ENCODE assay signal across 26 cellular contexts in the genomic region with DNA sequence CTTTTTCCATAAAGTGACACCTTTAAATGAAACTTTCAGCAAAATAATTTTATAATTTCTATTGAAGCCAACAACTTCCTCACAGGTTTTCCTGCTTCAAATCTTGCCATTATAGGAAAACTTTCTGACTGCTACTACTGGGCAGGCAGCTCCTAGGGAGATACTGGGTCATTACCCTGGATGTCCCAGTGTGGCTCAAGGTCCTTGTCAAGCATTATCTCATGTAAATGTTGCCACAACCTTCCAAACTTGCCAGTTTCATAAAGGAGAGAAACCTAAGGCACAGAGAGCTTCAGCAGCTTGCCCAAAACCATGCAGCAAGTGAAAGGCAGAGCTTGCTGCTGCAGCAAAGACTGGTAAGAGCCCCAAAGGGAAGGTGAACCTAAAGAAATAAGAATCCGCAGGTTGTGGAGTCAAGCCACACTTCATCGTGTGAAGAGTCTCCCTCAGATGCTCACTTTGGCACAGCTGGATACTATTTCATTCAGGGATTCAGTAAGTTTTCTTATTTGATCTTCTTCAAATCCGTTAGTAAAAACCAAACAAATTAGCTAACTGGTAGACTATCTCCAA. TPM values are rescaled to one million over a fixed set of nuclear protein-coding genes. Genes with fewer than 3 reads are reported as not detected.
DNase-seq lines count a peak whose midpoint lies in the region; ATAC-seq, FAIRE-seq and TF ChIP-seq lines count a peak whose summit lies in the region.
"Had no signal": no experiment of that assay in that cellular context is flagged by ENCODE, and none has a peak within 500 bp of the region (broad histone marks: within the 10 kb centered on the region; RNA-seq: fewer than 3 reads in every experiment).

No MANE protein-coding gene starts in this region.

- in situ Hi-C loops in HepG2 (cut with HindIII; ENCODE audit: extremely low pct_ligation_motif_present, low pct_unique_long_range_greater_than_20kb) = no loop called here

- BruUV-seq in HepG2 (replicated peaks; lab: Mats Ljungman, UMichigan) = no TSS peak

- H3K36me3 Mint-ChIP-seq in CD4-positive, alpha-beta T cell (ENCODE audit: low read depth) = no peaks in the 10 kb centered on the region
- H3K36me3 Mint-ChIP-seq in T-cell = no peaks in the 10 kb centered on the region
- H3K36me3 Mint-ChIP-seq: mesothelial cell of epicardium; stimulated activated naive B cell treated with anti-CD40 and anti-IgM and Interleukin-4, amounts not matched to agents 10 μg/mL and 1 μg/mL and 100 μg/mL, for 72 hours had no signal

- CTCF ChIA-PET in CD4-positive, alpha-beta T cell (lab: Charles Lee) = no interaction called here
- CTCF ChIA-PET in T-cell (lab: Charles Lee) (interaction anchor here in 1 of 2 donors (0.9 kb wide), 1 partner anchor 53 kb away, joined by 3 read pairs; no protein-coding TSS in a partner anchor), HepG2 (lab: Yijun Ruan, JAX; ENCODE audit: low intra/inter-chr PET ratio, low total read pairs) (no interaction called here)

- H3K79me2 ChIP-seq in HepG2 (ENCODE audit: insufficient read depth, low read length) = no peaks in the 10 kb centered on the region

- H3K4me2 ChIP-seq in BLaER1 (peak overlapping the region; percentile 82), HepG2 (ENCODE audit: low read depth, low read length) (peak overlapping the region; percentile 39; the same call in 1 of the 2 replicates)

- H3K4me3 ChIP-seq in BLaER1 = no peak overlapping the region
- no peak overlapping the region for H3K4me3 ChIP-seq in HepG2 (replicated peaks in 1 of 3; ENCODE audit: insufficient read depth in 1 of 3, low read depth in 2 of 3, low read length in 3 of 3)
- H3K4me3 ChIP-seq: body of pancreas, esophagus squamous epithelium had no signal

- TF ChIP-seq RAD21 in HepG2 (CRISPR knock-in tag; IDR thresholded peaks at IDR 0.05) = no peak

- ATAC-seq in CD4-positive, alpha-beta T cell (ENCODE audit: poor library complexity) = no peak
- ATAC-seq in T-cell (replicated peaks in 1 of 4) (no peak), HepG2 (no peak), GM19397 (IDR thresholded peaks at IDR 0.05; ENCODE audit: unreplicated experiment) (no peak)
- ATAC-seq: body of pancreas; left cardiac atrium; stimulated activated naive B cell treated with anti-CD40 and anti-IgM and Interleukin-4, amounts not matched to agents 10 μg/mL and 1 μg/mL and 100 μg/mL, for 72 hours had no signal

- WGBS in HepG2 (ENCODE audit: low lambda C conversion rate) = 61% methylated on average over 3 of the region's 3 CpGs

- no peak for TF ChIP-seq CTCF in CD4-positive, alpha-beta T cell (IDR thresholded peaks at IDR 0.05)
- no peak for TF ChIP-seq CTCF in HepG2 (CRISPR knock-in tag; IDR thresholded peaks at IDR 0.05)

- no peak for FAIRE-seq in HepG2 (lab: Jason Lieb, UNC)
- FAIRE-seq: H1 had no signal

- H3K27ac Mint-ChIP-seq in CD4-positive, alpha-beta T cell = peak overlapping the region; percentile 40
- H3K27ac Mint-ChIP-seq in T-cell = peak overlapping the region; percentile 76 to 81
- H3K27ac Mint-ChIP-seq: mesothelial cell of epicardium; progenitor cell of endocrine pancreas; stimulated activated naive B cell treated with anti-CD40 and anti-IgM and Interleukin-4, amounts not matched to agents 10 μg/mL and 1 μg/mL and 100 μg/mL, for 72 hours had no signal

- no peak for DNase-seq in CD4-positive, alpha-beta T cell
- DNase-seq in T-cell (no peak), HepG2 (ENCODE audit: low spot score) (no peak), SW480 (ENCODE audit: low spot score) (no peak)
- no peak for DNase-seq in stimulated activated CD8-positive, alpha-beta memory T cell treated with anti-CD3 and anti-CD28 coated beads, Interleukin-4, amount 100 ng/mL, for 48 hours
- DNase-seq: activated naive CD4-positive, alpha-beta T cell treated with anti-CD3 and anti-CD28 coated beads, Interleukin-2, amount 50 U/mL, for 16 hours; COR-L47; effector memory CD4-positive, alpha-beta T cell; esophagus squamous epithelium; Kasumi-1; left cardiac atrium; NCI-H1105; NCI-H510A treated with DMSO at 0.1 percent for 48 hours; stimulated activated CD4-positive, alpha-beta T cell treated with anti-CD3 and anti-CD28 coated beads, Interleukin-1b, Interleukin-23, amount 100 ng/mL, for 48 hours; stimulated activated naive B cell treated with anti-CD40 and anti-IgM and Interleukin-4, amounts not matched to agents 10 μg/mL and 1 μg/mL and 100 μg/mL, for 72 hours had no signal

- intact Hi-C loops in CD4-positive, alpha-beta T cell (cut with DNase I, micrococcal nuclease) = loop anchor here in 1 of 2 experiments (5.0 kb wide), 1 partner anchor 269 kb away; the partner anchor contains the start of genes BRCC3, CMC4 and MTCP1
- intact Hi-C loops in HepG2 (cut with micrococcal nuclease; ENCODE audit: unreplicated experiment) = no loop called here

- H3K27ac ChIP-seq in BLaER1 (no peak overlapping the region), HepG2 (ENCODE audit: extremely low read length, insufficient read depth, low read length) (no peak overlapping the region)
- H3K27ac ChIP-seq in CD4-positive, alpha-beta T cell (ENCODE audit: low read depth, low read length) = no peak overlapping the region

- peaks cover 66% of the 10 kb centered on the region for H3K27me3 ChIP-seq in BLaER1
- H3K27me3 ChIP-seq in CD4-positive, alpha-beta T cell (ENCODE audit: control insufficient read depth, insufficient read depth, low read length) = no peaks in the 10 kb centered on the region
- 0 out of 5 replicates have a peak, but pooled peaks cover 0 to 4% of the 10 kb centered on the region in 2 experiments for H3K27me3 ChIP-seq in HepG2 (ENCODE audit: control insufficient read depth in 1 of 2, insufficient read depth in 2 of 2, low read length in 2 of 2)
- H3K27me3 ChIP-seq: body of pancreas, esophagus squamous epithelium had no signal

- POLR2A ChIA-PET in CD4-positive, alpha-beta T cell (lab: Charles Lee) = interaction anchor here (0.9 kb wide), 1 partner anchor 40 kb away, joined by 4 read pairs; the partner anchor contains the start of gene DKC1
- POLR2A ChIA-PET in T-cell (lab: Charles Lee) = no interaction called here
- POLR2A ChIA-PET in HepG2 (lab: Yijun Ruan, JAX) = no interaction called here

- peaks cover 64% of the 10 kb centered on the region for H3K4me1 Mint-ChIP-seq in CD4-positive, alpha-beta T cell (ENCODE audit: low read depth)
- peaks cover 24 to 56% (median 54%) of the 10 kb centered on the region in 3 donors for H3K4me1 Mint-ChIP-seq in T-cell

- no peak overlapping the region; the same call in 1 of the 2 replicates for H3K9ac ChIP-seq in BLaER1
- no peak overlapping the region for H3K9ac ChIP-seq in HepG2 (ENCODE audit: insufficient read depth, low read depth, low read length)

- no peak overlapping the region for H2AFZ ChIP-seq in HepG2 (ENCODE audit: low read length)

- TF ChIP-seq POLR2A in HepG2 (IDR thresholded peaks at IDR 0.05; ENCODE audit: insufficient read depth in 1 of 2, low read depth in 2 of 2, low read length in 2 of 2) = no peak

- H3K9me3 ChIP-seq in BLaER1 (peaks cover 28% of the 10 kb centered on the region), HepG2 (ENCODE audit: low read length) (no peaks in the 10 kb centered on the region)
- H3K9me3 ChIP-seq in CD4-positive, alpha-beta T cell (ENCODE audit: control insufficient read depth, low read length) = no peaks in the 10 kb centered on the region
- H3K9me3 ChIP-seq: body of pancreas, esophagus squamous epithelium, thoracic aorta had no signal

- H3K4me3 Mint-ChIP-seq in CD4-positive, alpha-beta T cell = peak overlapping the region; percentile 87
- H3K4me3 Mint-ChIP-seq in T-cell = no peak overlapping the region
- H3K4me3 Mint-ChIP-seq: mesothelial cell of epicardium; stimulated activated naive B cell treated with anti-CD40 and anti-IgM and Interleukin-4, amounts not matched to agents 10 μg/mL and 1 μg/mL and 100 μg/mL, for 72 hours had no signal

- TF ChIP-seq EP300 in HepG2 (IDR thresholded peaks at IDR 0.05; ENCODE audit: low read depth in 2 of 2, low read length in 2 of 2) = no peak
- TF ChIP-seq EP300 in HepG2 (CRISPR knock-in tag; IDR thresholded peaks at IDR 0.05; ENCODE audit: borderline replicate concordance) = no peak

- H3K27me3 Mint-ChIP-seq in CD4-positive, alpha-beta T cell = no peaks in the 10 kb centered on the region
- peaks cover 0 to 9% of the 10 kb centered on the region in 2 donors for H3K27me3 Mint-ChIP-seq in T-cell
- H3K27me3 Mint-ChIP-seq: stimulated activated naive B cell treated with anti-CD40 and anti-IgM and Interleukin-4, amounts not matched to agents 10 μg/mL and 1 μg/mL and 100 μg/mL, for 72 hours had no signal

- H4K20me1 ChIP-seq in BLaER1 (no peaks in the 10 kb centered on the region), HepG2 (ENCODE audit: insufficient read depth, low read length) (no peaks in the 10 kb centered on the region; the same call in 1 of the 2 replicates)

- H3K4me1 ChIP-seq in BLaER1 (peaks cover 64% of the 10 kb centered on the region), HepG2 (ENCODE audit: insufficient read depth, low read length) (peaks cover 71% of the 10 kb centered on the region)

- H3K36me3 ChIP-seq in BLaER1 (no peaks in the 10 kb centered on the region), HepG2 (replicated peaks in 1 of 2; ENCODE audit: control insufficient read depth in 1 of 2, insufficient read depth in 2 of 2, low read length in 2 of 2) (no peaks in the 10 kb centered on the region)
- H3K36me3 ChIP-seq: esophagus squamous epithelium, thoracic aorta had no signal

- no peaks in the 10 kb centered on the region for H3K9me3 Mint-ChIP-seq in CD4-positive, alpha-beta T cell
- H3K9me3 Mint-ChIP-seq in T-cell = no peaks in the 10 kb centered on the region
- H3K9me3 Mint-ChIP-seq: stimulated activated naive B cell treated with anti-CD40 and anti-IgM and Interleukin-4, amounts not matched to agents 10 μg/mL and 1 μg/mL and 100 μg/mL, for 72 hours had no signal

RNA-seq across cellular contexts. Expression of gene MPP1, which starts 2.4 kb away (rescaled TPM):
- total RNA-seq in CD4-positive, alpha-beta T cell = 10 to 100 TPM; 10.7 to 13.1 TPM
- 10 to 100 TPM; 13.6 to 24.1 (median 15.1) TPM for total RNA-seq in T-cell
- total RNA-seq in HepG2 (2016; rRNA removed; fragmentation: Illumina TruSeq; extraction: Trizol) = 8.1 and 9.4 TPM in 2 replicates
- 4.6 and 5.9 TPM in 2 replicates for total RNA-seq in HepG2 (2016; cell fraction: cytosol; rRNA removed; fragmentation: Illumina TruSeq; extraction: Trizol; ENCODE audit: low read depth)
- 8.7 and 9.1 TPM in 2 replicates for total RNA-seq in HepG2 (2016; cell fraction: insoluble cytoplasmic fraction; rRNA removed; fragmentation: Illumina TruSeq; extraction: Trizol)
- 5.0 and 5.5 TPM in 2 replicates for total RNA-seq in HepG2 (2016; cell fraction: membrane; rRNA removed; fragmentation: Illumina TruSeq; extraction: Trizol)
- 6.6 and 7.1 TPM in 2 replicates for total RNA-seq in HepG2 (2016; cell fraction: nucleus; rRNA removed; fragmentation: Illumina TruSeq; extraction: Trizol)
- polyA plus RNA-seq in HepG2 (2011; rRNA removed) = 7.0 and 7.8 TPM in 2 replicates
- polyA plus RNA-seq in HepG2 (2011; cell fraction: cytosol; rRNA removed) = 6.1 and 6.4 TPM in 2 replicates
- 12.9 and 14.5 TPM in 2 replicates for polyA plus RNA-seq in HepG2 (2011; cell fraction: nucleus; rRNA removed)
- 13.1 and 19.8 TPM in 2 replicates for polyA plus RNA-seq in HepG2 (2012)
- polyA plus RNA-seq in HepG2 (2016; cell fraction: cytosol; fragmentation: Illumina TruSeq; extraction: Trizol; ENCODE audit: low read depth) = 2.6 and 2.9 TPM in 2 replicates
- 8.3 and 8.9 TPM in 2 replicates for polyA plus RNA-seq in HepG2 (2016; cell fraction: insoluble cytoplasmic fraction; fragmentation: Illumina TruSeq; extraction: Trizol; ENCODE audit: low read depth)
- 3.6 and 3.7 TPM in 2 replicates for polyA plus RNA-seq in HepG2 (2016; cell fraction: membrane; fragmentation: Illumina TruSeq; extraction: Trizol; ENCODE audit: low read depth)
- 14.1 and 14.8 TPM in 2 replicates for polyA plus RNA-seq in HepG2 (2016; cell fraction: nucleus; fragmentation: Illumina TruSeq; extraction: Trizol; ENCODE audit: insufficient read depth, low read depth)
- polyA minus RNA-seq in HepG2 (2011; rRNA and poly(A)+ RNA removed; ENCODE audit: low replicate concordance) = 5.9 and 9.9 TPM in 2 replicates
- 4.9 and 6.3 TPM in 2 replicates for polyA minus RNA-seq in HepG2 (2011; cell fraction: cytosol; rRNA and poly(A)+ RNA removed)
- polyA minus RNA-seq in HepG2 (2011; cell fraction: nucleus; rRNA and poly(A)+ RNA removed) = 9.2 and 13.4 TPM in 2 replicates
- total RNA-seq: HT-29 had no signal

RNA-seq across cellular contexts. Expression of gene SMIM9, which starts 31.5 kb away (rescaled TPM):
- not detected for total RNA-seq in CD4-positive, alpha-beta T cell
- total RNA-seq in T-cell (not detected), HepG2 (2016; rRNA removed; fragmentation: Illumina TruSeq; extraction: Trizol) (not detected in 2 replicates)
- total RNA-seq in HepG2 (2016; cell fraction: cytosol; rRNA removed; fragmentation: Illumina TruSeq; extraction: Trizol; ENCODE audit: low read depth) = not detected in 2 replicates
- total RNA-seq in HepG2 (2016; cell fraction: insoluble cytoplasmic fraction; rRNA removed; fragmentation: Illumina TruSeq; extraction: Trizol) = not detected in 2 replicates
- not detected in 2 replicates for total RNA-seq in HepG2 (2016; cell fraction: membrane; rRNA removed; fragmentation: Illumina TruSeq; extraction: Trizol)
- not detected in 2 replicates for total RNA-seq in HepG2 (2016; cell fraction: nucleus; rRNA removed; fragmentation: Illumina TruSeq; extraction: Trizol)
- polyA plus RNA-seq in HepG2 (2011; rRNA removed) = not detected in 2 replicates
- polyA plus RNA-seq in HepG2 (2011; cell fraction: cytosol; rRNA removed) = not detected in 2 replicates
- not detected in 2 replicates for polyA plus RNA-seq in HepG2 (2011; cell fraction: nucleus; rRNA removed)
- polyA plus RNA-seq in HepG2 (2012) = not detected in 2 replicates
- polyA plus RNA-seq in HepG2 (2016; cell fraction: cytosol; fragmentation: Illumina TruSeq; extraction: Trizol; ENCODE audit: low read depth) = not detected in 2 replicates
- not detected in 2 replicates for polyA plus RNA-seq in HepG2 (2016; cell fraction: insoluble cytoplasmic fraction; fragmentation: Illumina TruSeq; extraction: Trizol; ENCODE audit: low read depth)
- not detected in 2 replicates for polyA plus RNA-seq in HepG2 (2016; cell fraction: membrane; fragmentation: Illumina TruSeq; extraction: Trizol; ENCODE audit: low read depth)
- polyA plus RNA-seq in HepG2 (2016; cell fraction: nucleus; fragmentation: Illumina TruSeq; extraction: Trizol; ENCODE audit: insufficient read depth, low read depth) = not detected in 2 replicates
- not detected in 2 replicates for polyA minus RNA-seq in HepG2 (2011; rRNA and poly(A)+ RNA removed; ENCODE audit: low replicate concordance)
- not detected in 2 replicates for polyA minus RNA-seq in HepG2 (2011; cell fraction: cytosol; rRNA and poly(A)+ RNA removed)
- polyA minus RNA-seq in HepG2 (2011; cell fraction: nucleus; rRNA and poly(A)+ RNA removed) = not detected in 2 replicates
- total RNA-seq: body of pancreas, chondrocyte, esophagus squamous epithelium, glomerular endothelial cell, H1, HT-29, left cardiac atrium, mesothelial cell of epicardium, progenitor cell of endocrine pancreas, thoracic aorta had no signal
- polyA plus RNA-seq: H1, neural cell had no signal

RNA-seq across cellular contexts. Expression of gene DKC1, which starts 40.3 kb away (rescaled TPM):
- 10 to 100 TPM; 51.7 to 58.6 TPM for total RNA-seq in CD4-positive, alpha-beta T cell
- 10 to 100 TPM; 56.5 to 63.2 (median 58.5) TPM for total RNA-seq in T-cell
- 102 and 150 TPM in 2 replicates for total RNA-seq in HepG2 (2016; rRNA removed; fragmentation: Illumina TruSeq; extraction: Trizol)
- 22.8 and 23.0 TPM in 2 replicates for total RNA-seq in HepG2 (2016; cell fraction: cytosol; rRNA removed; fragmentation: Illumina TruSeq; extraction: Trizol; ENCODE audit: low read depth)
- total RNA-seq in HepG2 (2016; cell fraction: insoluble cytoplasmic fraction; rRNA removed; fragmentation: Illumina TruSeq; extraction: Trizol) = 102 and 151 TPM in 2 replicates
- total RNA-seq in HepG2 (2016; cell fraction: membrane; rRNA removed; fragmentation: Illumina TruSeq; extraction: Trizol) = 30.2 and 37.3 TPM in 2 replicates
- total RNA-seq in HepG2 (2016; cell fraction: nucleus; rRNA removed; fragmentation: Illumina TruSeq; extraction: Trizol) = 62.0 and 64.5 TPM in 2 replicates
- 45.4 and 61.6 TPM in 2 replicates for polyA plus RNA-seq in HepG2 (2011; rRNA removed)
- polyA plus RNA-seq in HepG2 (2011; cell fraction: cytosol; rRNA removed) = 42.0 and 60.1 TPM in 2 replicates
- polyA plus RNA-seq in HepG2 (2011; cell fraction: nucleus; rRNA removed) = 42.2 and 51.5 TPM in 2 replicates
- polyA plus RNA-seq in HepG2 (2012) = 78.2 and 80.7 TPM in 2 replicates
- 10.7 and 11.1 TPM in 2 replicates for polyA plus RNA-seq in HepG2 (2016; cell fraction: cytosol; fragmentation: Illumina TruSeq; extraction: Trizol; ENCODE audit: low read depth)
- polyA plus RNA-seq in HepG2 (2016; cell fraction: insoluble cytoplasmic fraction; fragmentation: Illumina TruSeq; extraction: Trizol; ENCODE audit: low read depth) = 172 and 182 TPM in 2 replicates
- polyA plus RNA-seq in HepG2 (2016; cell fraction: membrane; fragmentation: Illumina TruSeq; extraction: Trizol; ENCODE audit: low read depth) = 20.1 and 22.3 TPM in 2 replicates
- polyA plus RNA-seq in HepG2 (2016; cell fraction: nucleus; fragmentation: Illumina TruSeq; extraction: Trizol; ENCODE audit: insufficient read depth, low read depth) = 93.0 and 104 TPM in 2 replicates
- 31.1 and 142 TPM in 2 replicates for polyA minus RNA-seq in HepG2 (2011; rRNA and poly(A)+ RNA removed; ENCODE audit: low replicate concordance)
- polyA minus RNA-seq in HepG2 (2011; cell fraction: cytosol; rRNA and poly(A)+ RNA removed) = 26.4 and 28.8 TPM in 2 replicates
- 83.4 and 85.1 TPM in 2 replicates for polyA minus RNA-seq in HepG2 (2011; cell fraction: nucleus; rRNA and poly(A)+ RNA removed)

RNA-seq across cellular contexts. Expression of gene GAB3, which starts 52.0 kb away (rescaled TPM):
- total RNA-seq in CD4-positive, alpha-beta T cell = 1 to 10 TPM; 3.4 to 3.5 TPM
- total RNA-seq in T-cell = 10 to 100 TPM in 4 of 5 donors, 1 to 10 TPM in 1; 9.1 to 26.2 (median 18.4) TPM
- not detected in 2 replicates for total RNA-seq in HepG2 (2016; rRNA removed; fragmentation: Illumina TruSeq; extraction: Trizol)
- not detected in 2 replicates for total RNA-seq in HepG2 (2016; cell fraction: cytosol; rRNA removed; fragmentation: Illumina TruSeq; extraction: Trizol; ENCODE audit: low read depth)
- total RNA-seq in HepG2 (2016; cell fraction: insoluble cytoplasmic fraction; rRNA removed; fragmentation: Illumina TruSeq; extraction: Trizol) = not detected in 2 replicates
- total RNA-seq in HepG2 (2016; cell fraction: membrane; rRNA removed; fragmentation: Illumina TruSeq; extraction: Trizol) = not detected in 2 replicates
- total RNA-seq in HepG2 (2016; cell fraction: nucleus; rRNA removed; fragmentation: Illumina TruSeq; extraction: Trizol) = not detected in 2 replicates
- 0.01 TPM in 1 of 2 replicates, not detected in the other for polyA plus RNA-seq in HepG2 (2011; rRNA removed)
- not detected in 2 replicates for polyA plus RNA-seq in HepG2 (2011; cell fraction: cytosol; rRNA removed)
- not detected in 2 replicates for polyA plus RNA-seq in HepG2 (2011; cell fraction: nucleus; rRNA removed)
- polyA plus RNA-seq in HepG2 (2012) = not detected in 2 replicates
- polyA plus RNA-seq in HepG2 (2016; cell fraction: cytosol; fragmentation: Illumina TruSeq; extraction: Trizol; ENCODE audit: low read depth) = not detected in 2 replicates
- not detected in 2 replicates for polyA plus RNA-seq in HepG2 (2016; cell fraction: insoluble cytoplasmic fraction; fragmentation: Illumina TruSeq; extraction: Trizol; ENCODE audit: low read depth)
- not detected in 2 replicates for polyA plus RNA-seq in HepG2 (2016; cell fraction: membrane; fragmentation: Illumina TruSeq; extraction: Trizol; ENCODE audit: low read depth)
- polyA plus RNA-seq in HepG2 (2016; cell fraction: nucleus; fragmentation: Illumina TruSeq; extraction: Trizol; ENCODE audit: insufficient read depth, low read depth) = not detected in 2 replicates
- polyA minus RNA-seq in HepG2 (2011; rRNA and poly(A)+ RNA removed; ENCODE audit: low replicate concordance) = 0.21 TPM in 1 of 2 replicates, not detected in the other
- not detected in 2 replicates for polyA minus RNA-seq in HepG2 (2011; cell fraction: cytosol; rRNA and poly(A)+ RNA removed)
- not detected in 2 replicates for polyA minus RNA-seq in HepG2 (2011; cell fraction: nucleus; rRNA and poly(A)+ RNA removed)
- polyA plus RNA-seq: neural cell had no signal
